In the genomic region with DNA sequence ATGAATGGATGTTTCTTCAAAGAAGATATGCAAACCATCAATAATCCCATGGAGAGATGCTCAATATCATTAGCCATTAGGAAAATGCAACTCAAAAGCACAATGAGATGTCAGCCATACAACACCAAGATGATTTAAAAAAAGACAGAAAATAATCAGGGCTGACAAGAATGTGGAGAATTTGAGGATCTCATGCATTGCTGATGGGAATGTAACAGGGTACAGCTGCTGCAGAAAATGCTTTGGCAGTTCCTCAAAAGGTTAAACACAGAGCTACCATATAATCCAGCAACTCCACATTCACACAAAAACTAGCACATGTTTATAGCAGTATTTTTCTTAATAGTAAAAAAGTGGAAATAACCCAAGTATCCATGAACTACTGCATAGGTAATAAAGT, we compare ENCODE assay signal across 8 cellular contexts.
"Had no signal": no experiment of that assay in that cellular context is flagged by ENCODE, and none has a peak within 500 bp of the region (broad histone marks: within the 10 kb centered on the region; RNA-seq: fewer than 3 reads in every experiment).

No MANE protein-coding gene starts in this region.

- H3K27ac Mint-ChIP-seq: IgD-negative memory B cell had no signal

- H3K4me3 Mint-ChIP-seq: IgD-negative memory B cell had no signal

- H3K4me2 ChIP-seq: KMS-11 had no signal

- H3K27ac ChIP-seq: HL-60, KMS-11 had no signal

- DNase-seq: IMR-90, KG1 had no signal

- FAIRE-seq: HepG2, HTR-8/SVneo, K562 had no signal

- ATAC-seq: HepG2, K562 had no signal

- H3K4me3 ChIP-seq: K562 had no signal

- H3K9ac ChIP-seq: KMS-11 had no signal
